14 cellular contexts compared by ENCODE assay signal in genomic region chr9:35920004-35920658, GRCh38. TPM values are rescaled to one million over a fixed set of nuclear protein-coding genes. Genes with fewer than 3 reads are reported as not detected.
DNase-seq lines count a peak whose midpoint lies in the region; ATAC-seq, FAIRE-seq and TF ChIP-seq lines count a peak whose summit lies in the region.
"Had no signal": no experiment of that assay in that cellular context is flagged by ENCODE, and none has a peak within 500 bp of the region (broad histone marks: within the 10 kb centered on the region; RNA-seq: fewer than 3 reads in every experiment).

No MANE protein-coding gene starts in this region.

- peak overlapping the region; percentile 83 for H2AFZ ChIP-seq in K562 (ENCODE audit: low read depth, low read length)

- H3K4me1 ChIP-seq in K562 (replicated peaks in 1 of 2; ENCODE audit: control insufficient read depth in 2 of 2, insufficient read depth in 2 of 2, low read length in 2 of 2) = peaks cover 34 to 71% of the 10 kb centered on the region in 2 experiments
- peaks cover 0 to 45% (median 16%) of the 10 kb centered on the region in 4 donors for H3K4me1 ChIP-seq in right lobe of liver

- no peak overlapping the region for H3K4me2 ChIP-seq in K562 (ENCODE audit: insufficient read depth, low read length)

- no peaks in the 10 kb centered on the region for H3K36me3 ChIP-seq in K562 (ENCODE audit: control insufficient read depth, insufficient read depth, low read length)
- no peaks in the 10 kb centered on the region for H3K36me3 ChIP-seq in right lobe of liver

- no peak for TF ChIP-seq EP300 in K562 (IDR thresholded peaks at IDR 0.05; ENCODE audit: low read length)

- intact Hi-C loops in K562 (cut with micrococcal nuclease) (no loop called here), right lobe of liver (cut with DNase I) (no loop called here)

- H3K9me1 ChIP-seq in K562 (ENCODE audit: control insufficient read depth, insufficient read depth, low read length) = no peaks in the 10 kb centered on the region

- no peaks in the 10 kb centered on the region for H4K20me1 ChIP-seq in K562 (replicated peaks; ENCODE audit: control insufficient read depth, insufficient read depth, low read length)

- in situ Hi-C loops in K562 (cut with MboI) = no loop called here

- peak; percentile 52 for FAIRE-seq in K562 (lab: Jason Lieb, UNC)

- H3K27me3 ChIP-seq in K562 (ENCODE audit: control insufficient read depth in 2 of 2, insufficient read depth in 2 of 2, low read length in 2 of 2) (no peaks in the 10 kb centered on the region), right lobe of liver (no peaks in the 10 kb centered on the region)

- H3K79me2 ChIP-seq in K562 (ENCODE audit: control insufficient read depth, insufficient read depth, low read length) = no peaks in the 10 kb centered on the region

- DNase-seq in DMS79 (lab: John Stamatoyannopoulos, UW) (peak; percentile 13), DMS79 treated with DMSO at 0.1 percent for 48 hours (lab: John Stamatoyannopoulos, UW) (no peak), K562 (ENCODE audit: extremely low read depth in 1 of 4, low spot score in 3 of 4) (no peak), right lobe of liver (peak in 2 of 3 donors; percentile 73), COR-L47 (lab: John Stamatoyannopoulos, UW) (no peak), Ammon's horn (ENCODE audit: low spot score) (no peak)
- DNase-seq: endodermal cell; naive thymus-derived CD4-positive, alpha-beta T cell; NCI-H1930; T1000 had no signal

- TF ChIP-seq RAD21 in K562 (CRISPR knock-in tag; conservative IDR thresholded peaks at IDR 0.05 in 1 of 2, IDR thresholded peaks at IDR 0.05 in 1 of 2) = no peak

- H3K9ac ChIP-seq in K562 (ENCODE audit: insufficient read depth in 1 of 2, low read depth in 2 of 2, low read length in 2 of 2) = peak overlapping the region in 1 of 2 experiments; percentile 17; a peak in 1 of 4 replicates

- POLR2A ChIA-PET in K562 (lab: Yijun Ruan, JAX) = no interaction called here

- TF ChIP-seq POLR2A in K562 (conservative IDR thresholded peaks at IDR 0.05) = no peak
- no peak for TF ChIP-seq POLR2A in right lobe of liver (IDR thresholded peaks at IDR 0.05)

- no peak for ATAC-seq in K562
- peak; percentile 22 to 75 (median 66) for ATAC-seq in right lobe of liver
- no peak for ATAC-seq in GM19395 (IDR thresholded peaks at IDR 0.05; ENCODE audit: unreplicated experiment)
- ATAC-seq: naive thymus-derived CD4-positive, alpha-beta T cell had no signal

- 84% methylated on average over 6 of the region's 6 CpGs for WGBS in K562 (ENCODE audit: insufficient coverage, low coverage, missing lambda C conversion rate)
- WGBS in right lobe of liver (ENCODE audit: insufficient coverage, low coverage, low lambda C conversion rate, missing lambda C conversion rate) = 38% methylated on average over 5 of the region's 6 CpGs

- TF ChIP-seq CTCF in K562 (IDR thresholded peaks at IDR 0.05 in 2 of 3, conservative IDR thresholded peaks at IDR 0.05 in 1 of 3; ENCODE audit: insufficient read depth in 2 of 3, low read depth in 1 of 3, low read length in 3 of 3) (no peak), right lobe of liver (IDR thresholded peaks at IDR 0.05) (peak in 1 of 4 donors; percentile 15)

- H3K4me3 ChIP-seq in K562 = no peak overlapping the region
- no peak overlapping the region for H3K4me3 ChIP-seq in right lobe of liver

- H3K9me3 ChIP-seq in K562 (replicated peaks; ENCODE audit: control insufficient read depth, insufficient read depth, low read depth, low read length) (no peaks in the 10 kb centered on the region), right lobe of liver (no peaks in the 10 kb centered on the region)

- H3K27ac ChIP-seq in K562 (ENCODE audit: extremely low read depth, low read depth, low read length) (peak overlapping the region; percentile 67; the same call in 2 of the 3 replicates), right lobe of liver (peak overlapping the region in 2 of 3 donors; percentile 24 to 62), temporal lobe (ENCODE audit: low read depth, low read length) (peak overlapping the region; percentile 27)

- no TSS peak for BruUV-seq in K562 (replicated peaks; lab: Mats Ljungman, UMichigan)

- CTCF ChIA-PET in K562 (lab: Yijun Ruan, JAX; ENCODE audit: low intra/inter-chr PET ratio) = no interaction called here

RNA-seq across cellular contexts. Expression of gene SPAAR, which starts 10.8 kb away (rescaled TPM):
- not detected in 2 replicates for total RNA-seq in K562 (2011; cell fraction: chromatin; rRNA removed; ENCODE audit: low replicate concordance)
- total RNA-seq in K562 (2011; cell fraction: nucleolus; rRNA removed) = not detected in 2 replicates
- not detected in 2 replicates for total RNA-seq in K562 (2011; cell fraction: nucleoplasm; rRNA removed)
- not detected in 2 replicates for total RNA-seq in K562 (2014; rRNA removed)
- not detected in 2 replicates for total RNA-seq in K562 (2014; rRNA removed; fragmentation: Illumina TruSeq; extraction: Trizol)
- total RNA-seq in K562 (2015; rRNA removed; fragmentation: Illumina TruSeq; extraction: Trizol) = not detected in 2 replicates
- not detected in 2 replicates for total RNA-seq in K562 (2021)
- not detected in 2 replicates for polyA plus RNA-seq in K562 (2011; rRNA removed)
- polyA plus RNA-seq in K562 (2011; cell fraction: cytosol; rRNA removed) = not detected in 2 replicates
- not detected in 2 replicates for polyA plus RNA-seq in K562 (2011; cell fraction: nucleus; rRNA removed)
- not detected in 2 replicates for polyA plus RNA-seq in K562 (2012)
- not detected in 2 replicates for polyA plus RNA-seq in K562 (2014; fragmentation: Illumina TruSeq; extraction: Trizol)
- polyA plus RNA-seq in K562 (2014; fragmentation: Nextera tagmentation; extraction: Ambion mirVana) = not detected
- not detected in 2 replicates for polyA plus RNA-seq in K562 (2014; rRNA removed)
- 0.15 TPM in 1 of 2 replicates, not detected in the other for polyA minus RNA-seq in K562 (2011; rRNA and poly(A)+ RNA removed)
- polyA minus RNA-seq in K562 (2011; cell fraction: cytosol; rRNA and poly(A)+ RNA removed) = not detected in 2 replicates
- polyA minus RNA-seq in K562 (2011; cell fraction: nucleus; rRNA and poly(A)+ RNA removed) = not detected in 2 replicates
- 1 to 10 TPM in 1 of 6 experiments, under 1 TPM in 5; 0.37 to 1.4 (median 0.84) TPM for total RNA-seq in right lobe of liver
- total RNA-seq in temporal lobe = 0.25 TPM
- total RNA-seq: naive thymus-derived CD4-positive, alpha-beta T cell had no signal
- polyA plus RNA-seq: naive thymus-derived CD4-positive, alpha-beta T cell had no signal

RNA-seq across cellular contexts. Expression of gene HRCT1, which starts 14.1 kb away (rescaled TPM):
- total RNA-seq in K562 (2011; cell fraction: chromatin; rRNA removed; ENCODE audit: low replicate concordance) = 0.35 TPM in 1 of 2 replicates, not detected in the other
- not detected in 2 replicates for total RNA-seq in K562 (2011; cell fraction: nucleolus; rRNA removed)
- total RNA-seq in K562 (2011; cell fraction: nucleoplasm; rRNA removed) = not detected in 2 replicates
- not detected in 2 replicates for total RNA-seq in K562 (2014; rRNA removed)
- not detected in 2 replicates for total RNA-seq in K562 (2014; rRNA removed; fragmentation: Illumina TruSeq; extraction: Trizol)
- total RNA-seq in K562 (2015; rRNA removed; fragmentation: Illumina TruSeq; extraction: Trizol) = not detected in 2 replicates
- not detected in 2 replicates for total RNA-seq in K562 (2021)
- polyA plus RNA-seq in K562 (2011; rRNA removed) = 0.08 and 0.40 TPM in 2 replicates
- polyA plus RNA-seq in K562 (2011; cell fraction: cytosol; rRNA removed) = 0.07 and 0.27 TPM in 2 replicates
- polyA plus RNA-seq in K562 (2011; cell fraction: nucleus; rRNA removed) = 0.28 TPM in 1 of 2 replicates, not detected in the other
- not detected in 2 replicates for polyA plus RNA-seq in K562 (2012)
- polyA plus RNA-seq in K562 (2014; fragmentation: Illumina TruSeq; extraction: Trizol) = not detected in 2 replicates
- polyA plus RNA-seq in K562 (2014; fragmentation: Nextera tagmentation; extraction: Ambion mirVana) = not detected
- not detected in 2 replicates for polyA plus RNA-seq in K562 (2014; rRNA removed)
- not detected in 2 replicates for polyA minus RNA-seq in K562 (2011; rRNA and poly(A)+ RNA removed)
- not detected in 2 replicates for polyA minus RNA-seq in K562 (2011; cell fraction: cytosol; rRNA and poly(A)+ RNA removed)
- 0.33 TPM in 1 of 2 replicates, not detected in the other for polyA minus RNA-seq in K562 (2011; cell fraction: nucleus; rRNA and poly(A)+ RNA removed)
- total RNA-seq in right lobe of liver = 1 to 10 TPM in 3 of 6 experiments, under 1 TPM in 3; 0.40 to 1.4 (median 0.98) TPM
- not detected for total RNA-seq in temporal lobe
- total RNA-seq: A172; endodermal cell; naive thymus-derived CD4-positive, alpha-beta T cell had no signal
- polyA plus RNA-seq: naive thymus-derived CD4-positive, alpha-beta T cell had no signal

RNA-seq across cellular contexts. Expression of gene OR2S2, which starts 37.8 kb away (rescaled TPM):
- not detected in 2 replicates for total RNA-seq in K562 (2011; cell fraction: chromatin; rRNA removed; ENCODE audit: low replicate concordance)
- total RNA-seq in K562 (2011; cell fraction: nucleolus; rRNA removed) = not detected in 2 replicates
- total RNA-seq in K562 (2011; cell fraction: nucleoplasm; rRNA removed) = not detected in 2 replicates
- total RNA-seq in K562 (2014; rRNA removed) (not detected in 2 replicates), K562 (2014; rRNA removed; fragmentation: Illumina TruSeq; extraction: Trizol) (not detected in 2 replicates), K562 (2015; rRNA removed; fragmentation: Illumina TruSeq; extraction: Trizol) (not detected in 2 replicates), K562 (2021) (not detected in 2 replicates), right lobe of liver (not detected), temporal lobe (not detected)
- polyA plus RNA-seq in K562 (2011; rRNA removed) (not detected in 2 replicates), K562 (2014; fragmentation: Illumina TruSeq; extraction: Trizol) (not detected in 2 replicates), K562 (2014; fragmentation: Nextera tagmentation; extraction: Ambion mirVana) (not detected), K562 (2014; rRNA removed) (not detected in 2 replicates)
- polyA plus RNA-seq in K562 (2011; cell fraction: cytosol; rRNA removed) = not detected in 2 replicates
- polyA plus RNA-seq in K562 (2011; cell fraction: nucleus; rRNA removed) = not detected in 2 replicates
- polyA plus RNA-seq in K562 (2012) = not detected in 2 replicates
- polyA minus RNA-seq in K562 (2011; rRNA and poly(A)+ RNA removed) = not detected in 2 replicates
- polyA minus RNA-seq in K562 (2011; cell fraction: cytosol; rRNA and poly(A)+ RNA removed) = not detected in 2 replicates
- not detected in 2 replicates for polyA minus RNA-seq in K562 (2011; cell fraction: nucleus; rRNA and poly(A)+ RNA removed)
- total RNA-seq: A172; endodermal cell; HT-29; naive thymus-derived CD4-positive, alpha-beta T cell had no signal
- polyA plus RNA-seq: naive thymus-derived CD4-positive, alpha-beta T cell had no signal

RNA-seq across cellular contexts. Expression of gene OR13J1, which starts 49.9 kb away (rescaled TPM):
- total RNA-seq in K562 (2011; cell fraction: chromatin; rRNA removed; ENCODE audit: low replicate concordance) = not detected in 2 replicates
- not detected in 2 replicates for total RNA-seq in K562 (2011; cell fraction: nucleolus; rRNA removed)
- not detected in 2 replicates for total RNA-seq in K562 (2011; cell fraction: nucleoplasm; rRNA removed)
- total RNA-seq in K562 (2014; rRNA removed) (not detected in 2 replicates), K562 (2014; rRNA removed; fragmentation: Illumina TruSeq; extraction: Trizol) (not detected in 2 replicates), K562 (2015; rRNA removed; fragmentation: Illumina TruSeq; extraction: Trizol) (not detected in 2 replicates), K562 (2021) (not detected in 2 replicates), right lobe of liver (not detected), temporal lobe (not detected)
- polyA plus RNA-seq in K562 (2011; rRNA removed) (not detected in 2 replicates), K562 (2014; fragmentation: Illumina TruSeq; extraction: Trizol) (not detected in 2 replicates), K562 (2014; fragmentation: Nextera tagmentation; extraction: Ambion mirVana) (not detected), K562 (2014; rRNA removed) (not detected in 2 replicates)
- polyA plus RNA-seq in K562 (2011; cell fraction: cytosol; rRNA removed) = not detected in 2 replicates
- not detected in 2 replicates for polyA plus RNA-seq in K562 (2011; cell fraction: nucleus; rRNA removed)
- not detected in 2 replicates for polyA plus RNA-seq in K562 (2012)
- polyA minus RNA-seq in K562 (2011; rRNA and poly(A)+ RNA removed) = not detected in 2 replicates
- not detected in 2 replicates for polyA minus RNA-seq in K562 (2011; cell fraction: cytosol; rRNA and poly(A)+ RNA removed)
- polyA minus RNA-seq in K562 (2011; cell fraction: nucleus; rRNA and poly(A)+ RNA removed) = not detected in 2 replicates
- total RNA-seq: A172; endodermal cell; HT-29; naive thymus-derived CD4-positive, alpha-beta T cell had no signal
- polyA plus RNA-seq: naive thymus-derived CD4-positive, alpha-beta T cell had no signal

Comparison
In these comparisons a context has a peak if more than half of its experiments do, and no peak if none do; other contexts are left out.
1. DNase-seq: peak in DMS79 (single experiment) and right lobe of liver (2 of 3); none in DMS79 treated with DMSO at 0.1 percent for 48 hours (single experiment), K562 (0 of 4), COR-L47 (single experiment) and Ammon's horn (single experiment).
2. ATAC-seq: peak in right lobe of liver (4 of 4); none in K562 (single experiment) and GM19395 (single experiment).
3. Peak in every context shown above with its lines, with median percentiles within 50 percentile points of each other: H3K27ac ChIP-seq.